2 cellular contexts compared by ENCODE assay signal in the genomic region with DNA sequence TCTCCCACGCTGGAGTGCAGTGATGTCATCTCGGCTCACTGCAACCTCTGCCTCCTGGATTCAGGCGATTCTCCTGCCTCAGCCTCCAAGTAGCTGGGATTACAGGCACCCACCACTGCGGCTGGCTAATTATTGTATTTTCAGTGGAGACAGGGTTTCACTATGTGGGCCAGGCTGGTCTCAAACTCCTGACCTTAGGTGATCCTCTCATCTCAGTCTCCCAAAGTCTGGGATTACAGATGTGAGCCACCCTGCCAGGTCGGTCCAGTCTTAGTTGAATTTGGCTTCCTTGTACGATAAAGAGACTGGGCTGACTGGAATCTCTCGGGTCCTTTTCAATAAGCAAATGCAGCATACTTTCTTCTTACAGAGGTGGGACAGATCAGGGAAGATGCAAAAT.
A peak's percentile ranks its signal among the peaks of the same experiment; 100 is the strongest.
TF ChIP-seq lines count a peak whose summit lies in the region.

No MANE protein-coding gene starts in this region.

TF ChIP-seq in HCT116, 20 proteins besides CTCF, POLR2A, EP300 and RAD21:
- TF ChIP-seq, protein P1, sequence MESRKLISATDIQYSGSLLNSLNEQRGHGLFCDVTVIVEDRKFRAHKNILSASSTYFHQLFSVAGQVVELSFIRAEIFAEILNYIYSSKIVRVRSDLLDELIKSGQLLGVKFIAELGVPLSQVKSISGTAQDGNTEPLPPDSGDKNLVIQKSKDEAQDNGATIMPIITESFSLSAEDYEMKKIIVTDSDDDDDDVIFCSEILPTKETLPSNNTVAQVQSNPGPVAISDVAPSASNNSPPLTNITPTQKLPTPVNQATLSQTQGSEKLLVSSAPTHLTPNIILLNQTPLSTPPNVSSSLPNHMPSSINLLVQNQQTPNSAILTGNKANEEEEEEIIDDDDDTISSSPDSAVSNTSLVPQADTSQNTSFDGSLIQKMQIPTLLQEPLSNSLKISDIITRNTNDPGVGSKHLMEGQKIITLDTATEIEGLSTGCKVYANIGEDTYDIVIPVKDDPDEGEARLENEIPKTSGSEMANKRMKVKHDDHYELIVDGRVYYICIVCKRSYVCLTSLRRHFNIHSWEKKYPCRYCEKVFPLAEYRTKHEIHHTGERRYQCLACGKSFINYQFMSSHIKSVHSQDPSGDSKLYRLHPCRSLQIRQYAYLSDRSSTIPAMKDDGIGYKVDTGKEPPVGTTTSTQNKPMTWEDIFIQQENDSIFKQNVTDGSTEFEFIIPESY (IDR thresholded peaks at IDR 0.05; ENCODE audit: extremely low read depth, insufficient replicate concordance, low read length): no peak
- no peak for TF ChIP-seq FOSL1 (IDR thresholded peaks at IDR 0.05; ENCODE audit: low read depth)
- TF ChIP-seq, protein P2, sequence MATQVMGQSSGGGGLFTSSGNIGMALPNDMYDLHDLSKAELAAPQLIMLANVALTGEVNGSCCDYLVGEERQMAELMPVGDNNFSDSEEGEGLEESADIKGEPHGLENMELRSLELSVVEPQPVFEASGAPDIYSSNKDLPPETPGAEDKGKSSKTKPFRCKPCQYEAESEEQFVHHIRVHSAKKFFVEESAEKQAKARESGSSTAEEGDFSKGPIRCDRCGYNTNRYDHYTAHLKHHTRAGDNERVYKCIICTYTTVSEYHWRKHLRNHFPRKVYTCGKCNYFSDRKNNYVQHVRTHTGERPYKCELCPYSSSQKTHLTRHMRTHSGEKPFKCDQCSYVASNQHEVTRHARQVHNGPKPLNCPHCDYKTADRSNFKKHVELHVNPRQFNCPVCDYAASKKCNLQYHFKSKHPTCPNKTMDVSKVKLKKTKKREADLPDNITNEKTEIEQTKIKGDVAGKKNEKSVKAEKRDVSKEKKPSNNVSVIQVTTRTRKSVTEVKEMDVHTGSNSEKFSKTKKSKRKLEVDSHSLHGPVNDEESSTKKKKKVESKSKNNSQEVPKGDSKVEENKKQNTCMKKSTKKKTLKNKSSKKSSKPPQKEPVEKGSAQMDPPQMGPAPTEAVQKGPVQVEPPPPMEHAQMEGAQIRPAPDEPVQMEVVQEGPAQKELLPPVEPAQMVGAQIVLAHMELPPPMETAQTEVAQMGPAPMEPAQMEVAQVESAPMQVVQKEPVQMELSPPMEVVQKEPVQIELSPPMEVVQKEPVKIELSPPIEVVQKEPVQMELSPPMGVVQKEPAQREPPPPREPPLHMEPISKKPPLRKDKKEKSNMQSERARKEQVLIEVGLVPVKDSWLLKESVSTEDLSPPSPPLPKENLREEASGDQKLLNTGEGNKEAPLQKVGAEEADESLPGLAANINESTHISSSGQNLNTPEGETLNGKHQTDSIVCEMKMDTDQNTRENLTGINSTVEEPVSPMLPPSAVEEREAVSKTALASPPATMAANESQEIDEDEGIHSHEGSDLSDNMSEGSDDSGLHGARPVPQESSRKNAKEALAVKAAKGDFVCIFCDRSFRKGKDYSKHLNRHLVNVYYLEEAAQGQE (IDR thresholded peaks at IDR 0.05; ENCODE audit: low read depth): no peak
- no peak for TF ChIP-seq SP1 (IDR thresholded peaks at IDR 0.05; ENCODE audit: low read depth)
- TF ChIP-seq ZNF274 (IDR thresholded peaks at IDR 0.05; ENCODE audit: low read depth, low read length): no peak
- no peak for TF ChIP-seq YY1 (IDR thresholded peaks at IDR 0.05; ENCODE audit: extremely low read depth, insufficient replicate concordance, low read depth, low read length)
- no peak for TF ChIP-seq POLR2AphosphoS5 (IDR thresholded peaks at IDR 0.05; ENCODE audit: low read depth, low read length)
- TF ChIP-seq MAX (IDR thresholded peaks at IDR 0.05): no peak
- TF ChIP-seq EZH2 (IDR thresholded peaks at IDR 0.05): no peak
- TF ChIP-seq SRF (IDR thresholded peaks at IDR 0.05; ENCODE audit: low read depth): no peak
- TF ChIP-seq CEBPB (IDR thresholded peaks at IDR 0.05; ENCODE audit: low read depth): no peak
TF ChIP-seq in HCT116: peak in this region for 0.

TF ChIP-seq in K562, 482 proteins besides CTCF, POLR2A, EP300 and RAD21:
- TF ChIP-seq ADNP (tag; IDR thresholded peaks at IDR 0.05) (peak; percentile 45; the same call in 1 of the 2 replicates), CCAR2 (IDR thresholded peaks at IDR 0.05; ENCODE audit: low read depth, low read length) (no peak), ZNF384 (IDR thresholded peaks at IDR 0.05; ENCODE audit: low read depth, low read length) (peak; percentile 78), ZZZ3 (IDR thresholded peaks at IDR 0.05) (no peak), LEF1 (IDR thresholded peaks at IDR 0.05) (no peak), FOSL1 (tag; conservative IDR thresholded peaks at IDR 0.05) (peak; percentile 76), ARID1B (IDR thresholded peaks at IDR 0.05) (peak; percentile 22; the same call in 1 of the 2 replicates), ATF3 (IDR thresholded peaks at IDR 0.05) (peak; percentile 85), ATF3 (CRISPR knock-in tag; conservative IDR thresholded peaks at IDR 0.05) (no peak), PCBP1 (IDR thresholded peaks at IDR 0.05; ENCODE audit: low read depth, low read length, poor library complexity, severe bottlenecking) (no peak), RCOR1 (IDR thresholded peaks at IDR 0.05; ENCODE audit: borderline replicate concordance in 1 of 2, low read depth in 2 of 2, low read length in 2 of 2) (0 out of 4 replicates have a peak, but pooled peaks of 1 of the 2 experiments have one; percentile 27), ATF7 (IDR thresholded peaks at IDR 0.05) (peak; percentile 64; the same call in 1 of the 2 replicates), MTA1 (IDR thresholded peaks at IDR 0.05; ENCODE audit: borderline replicate concordance) (no peak), JUN (IDR thresholded peaks at IDR 0.05; ENCODE audit: borderline replicate concordance, low read depth, low read length) (peak; percentile 48; the same call in 1 of the 2 replicates), JUN (CRISPR knock-in tag; IDR thresholded peaks at IDR 0.05; ENCODE audit: borderline replicate concordance) (no peak), JUND (IDR thresholded peaks at IDR 0.05; ENCODE audit: borderline replicate concordance, low read depth, low read length) (peak; percentile 70), JUND (tag; IDR thresholded peaks at IDR 0.05; ENCODE audit: borderline replicate concordance, low read depth, low read length) (0 out of 3 replicates have a peak, but pooled peaks have one; percentile 36), GATAD2A (IDR thresholded peaks at IDR 0.05) (no peak), SMARCE1 (IDR thresholded peaks at IDR 0.05) (0 out of 2 replicates have a peak, but pooled peaks have one; percentile 29)
TF ChIP-seq in K562: peak in this region for 10.
